Comparison of ENCODE assay signal across 24 cellular contexts in the genomic region with DNA sequence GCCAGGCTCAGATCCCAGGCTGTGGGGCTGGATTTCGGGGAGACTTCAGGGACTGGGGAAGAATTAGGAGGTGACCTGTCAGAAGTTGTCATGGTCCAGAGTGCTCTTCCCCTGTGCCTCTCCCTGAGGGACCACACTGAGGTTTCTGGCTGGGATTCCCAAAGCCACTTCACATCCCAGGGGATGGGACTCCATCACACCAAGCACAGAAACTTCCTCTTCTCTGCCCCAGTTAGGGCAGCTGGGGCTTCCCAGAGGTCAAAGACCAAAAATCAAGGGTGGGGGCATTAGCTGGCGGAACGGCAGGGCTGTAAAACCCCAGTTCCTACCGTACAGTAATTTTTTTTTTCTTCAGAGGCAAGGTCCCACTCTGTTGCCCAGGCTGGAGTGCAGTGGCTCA. TPM values are rescaled to one million over a fixed set of nuclear protein-coding genes. Genes with fewer than 3 reads are reported as not detected.
DNase-seq lines count a peak whose midpoint lies in the region; ATAC-seq and TF ChIP-seq lines count a peak whose summit lies in the region.
"Had no signal": no experiment of that assay in that cellular context is flagged by ENCODE, and none has a peak within 500 bp of the region (broad histone marks: within the 10 kb centered on the region; RNA-seq: fewer than 3 reads in every experiment).

No MANE protein-coding gene starts in this region.

- H3K4me1 Mint-ChIP-seq in CD8-positive, alpha-beta T cell (ENCODE audit: low read depth): peaks cover 10% of the 10 kb centered on the region
- H3K4me1 Mint-ChIP-seq in activated B cell treated with CpG ODN at 0.5 μM for 24 hours: peaks cover 60% of the 10 kb centered on the region
- peaks cover 25 to 55% of the 10 kb centered on the region in 2 donors for H3K4me1 Mint-ChIP-seq in stimulated activated naive B cell treated with anti-CD40 and anti-IgM and Interleukin-4, amounts not matched to agents 10 μg/mL and 1 μg/mL and 100 μg/mL, for 72 hours
- peaks cover 0 to 5% of the 10 kb centered on the region in 2 donors for H3K4me1 Mint-ChIP-seq in effector memory CD8-positive, alpha-beta T cell (ENCODE audit: low read depth in 2 of 2)

- no peak overlapping the region for H3K4me3 ChIP-seq in CD8-positive, alpha-beta T cell (ENCODE audit: low read depth, low read length)
- H3K4me3 ChIP-seq: A549, Peyer's patch had no signal

- H3K4me3 Mint-ChIP-seq in CD8-positive, alpha-beta T cell: no peak overlapping the region
- peak overlapping the region; percentile 60 for H3K4me3 Mint-ChIP-seq in activated B cell treated with CpG ODN at 0.5 μM for 24 hours
- no peak overlapping the region for H3K4me3 Mint-ChIP-seq in stimulated activated naive B cell treated with anti-CD40 and anti-IgM and Interleukin-4, amounts not matched to agents 10 μg/mL and 1 μg/mL and 100 μg/mL, for 72 hours
- no peak overlapping the region for H3K4me3 Mint-ChIP-seq in effector memory CD8-positive, alpha-beta T cell
- H3K4me3 Mint-ChIP-seq: CD4-positive, alpha-beta T cell; T-cell had no signal

- H3K9me3 Mint-ChIP-seq in CD8-positive, alpha-beta T cell: no peaks in the 10 kb centered on the region
- H3K9me3 Mint-ChIP-seq in activated B cell treated with CpG ODN at 0.5 μM for 24 hours: no peaks in the 10 kb centered on the region
- H3K9me3 Mint-ChIP-seq in stimulated activated naive B cell treated with anti-CD40 and anti-IgM and Interleukin-4, amounts not matched to agents 10 μg/mL and 1 μg/mL and 100 μg/mL, for 72 hours: peaks cover 0 to 2% of the 10 kb centered on the region in 2 donors
- H3K9me3 Mint-ChIP-seq in effector memory CD8-positive, alpha-beta T cell: no peaks in the 10 kb centered on the region
- no peaks in the 10 kb centered on the region for H3K9me3 Mint-ChIP-seq in activated naive CD4-positive, alpha-beta T cell treated with anti-CD3 and anti-CD28 coated beads, Interleukin-2, amount 50 U/mL, for 72 hours
- H3K9me3 Mint-ChIP-seq: CD4-positive, alpha-beta T cell; T-cell had no signal

- H3K9me3 ChIP-seq in CD8-positive, alpha-beta T cell (ENCODE audit: low read length): no peaks in the 10 kb centered on the region
- H3K9me3 ChIP-seq: A549, BE2C, Caco-2, Peyer's patch had no signal

- no peaks in the 10 kb centered on the region for H3K36me3 Mint-ChIP-seq in CD8-positive, alpha-beta T cell
- H3K36me3 Mint-ChIP-seq in activated B cell treated with CpG ODN at 0.5 μM for 24 hours (ENCODE audit: low read depth): peaks cover 36% of the 10 kb centered on the region
- peaks cover 48 to 60% of the 10 kb centered on the region in 2 donors for H3K36me3 Mint-ChIP-seq in stimulated activated naive B cell treated with anti-CD40 and anti-IgM and Interleukin-4, amounts not matched to agents 10 μg/mL and 1 μg/mL and 100 μg/mL, for 72 hours
- peaks cover 8% of the 10 kb centered on the region for H3K36me3 Mint-ChIP-seq in effector memory CD8-positive, alpha-beta T cell (ENCODE audit: insufficient read depth)
- no peaks in the 10 kb centered on the region for H3K36me3 Mint-ChIP-seq in activated naive CD4-positive, alpha-beta T cell treated with anti-CD3 and anti-CD28 coated beads, Interleukin-2, amount 50 U/mL, for 72 hours
- H3K36me3 Mint-ChIP-seq: T-cell had no signal

- CTCF ChIA-PET in CD8-positive, alpha-beta T cell (lab: Charles Lee): no interaction called here
- CTCF ChIA-PET in activated B cell treated with CpG ODN at 0.5 μM for 24 hours (lab: Charles Lee): interaction anchor here (0.8 to 1.6 kb wide), 2 partner anchors 11 to 57 kb away, joined by 3 to 4 read pairs; no protein-coding TSS in a partner anchor

- intact Hi-C loops in CD8-positive, alpha-beta T cell (cut with DNase I, micrococcal nuclease): loop anchor here in 1 of 2 experiments (5.0 kb wide), 1 partner anchor 78 kb away; no protein-coding TSS in a partner anchor
- intact Hi-C loops in activated B cell treated with CpG ODN at 0.5 μM for 24 hours (cut with micrococcal nuclease): loop anchor here (1.0 kb wide), 2 partner anchors 8 to 13 kb away; partner anchors contain the start of gene FCER2

- no peak overlapping the region for H3K27ac ChIP-seq in CD8-positive, alpha-beta T cell (ENCODE audit: low read depth, low read length)
- H3K27ac ChIP-seq: A549 had no signal

- POLR2A ChIA-PET in CD8-positive, alpha-beta T cell (lab: Charles Lee): no interaction called here
- POLR2A ChIA-PET in activated B cell treated with CpG ODN at 0.5 μM for 24 hours (lab: Charles Lee): interaction anchor here (0.6 to 4.1 kb wide), 9 partner anchors 9 to 503 kb away, joined by 3 to 25 read pairs (median 6); partner anchors contain the start of gene TRAPPC5

- no peak for TF ChIP-seq CTCF in CD8-positive, alpha-beta T cell (IDR thresholded peaks at IDR 0.05)
- no peak for TF ChIP-seq CTCF in activated B cell treated with CpG ODN at 0.5 μM for 24 hours (IDR thresholded peaks at IDR 0.05)

- H3K36me3 ChIP-seq in CD8-positive, alpha-beta T cell (ENCODE audit: insufficient read depth, low read length): no peaks in the 10 kb centered on the region
- H3K36me3 ChIP-seq: BE2C, Peyer's patch had no signal

- peak overlapping the region; percentile 32 for H3K27ac Mint-ChIP-seq in CD8-positive, alpha-beta T cell
- peak overlapping the region; percentile 86 for H3K27ac Mint-ChIP-seq in activated B cell treated with CpG ODN at 0.5 μM for 24 hours
- no peak overlapping the region for H3K27ac Mint-ChIP-seq in stimulated activated naive B cell treated with anti-CD40 and anti-IgM and Interleukin-4, amounts not matched to agents 10 μg/mL and 1 μg/mL and 100 μg/mL, for 72 hours
- no peak overlapping the region for H3K27ac Mint-ChIP-seq in effector memory CD8-positive, alpha-beta T cell
- no peak overlapping the region for H3K27ac Mint-ChIP-seq in activated naive CD4-positive, alpha-beta T cell treated with anti-CD3 and anti-CD28 coated beads, Interleukin-2, amount 50 U/mL, for 72 hours
- H3K27ac Mint-ChIP-seq: CD4-positive, alpha-beta T cell had no signal

- no peak for DNase-seq in CD8-positive, alpha-beta T cell
- DNase-seq in activated B cell treated with CpG ODN at 0.5 μM for 24 hours: peak; percentile 62
- peak; percentile 80 for DNase-seq in stimulated activated naive B cell treated with anti-CD40 and anti-IgM and Interleukin-4, amounts not matched to agents 10 μg/mL and 1 μg/mL and 100 μg/mL, for 72 hours
- no peak for DNase-seq in effector memory CD8-positive, alpha-beta T cell
- DNase-seq in activated naive CD4-positive, alpha-beta T cell treated with anti-CD3 and anti-CD28 coated beads, Interleukin-2, amount 50 U/mL, for 72 hours (ENCODE audit: low spot score in 2 of 2): no peak
- DNase-seq: BE2C; Caco-2; CD4-positive, alpha-beta T cell; DMS 273 treated with DMSO at 0.1 percent for 48 hours; DMS79 treated with DMSO at 0.1 percent for 48 hours; Kasumi-1; NCI-H1417; NCI-H187; NCI-H2107; NCI-H2227 treated with DMSO at 0.1 percent for 48 hours; NCI-H510A treated with DMSO at 0.1 percent for 48 hours; NCI-H748 treated with DMSO at 0.1 percent for 48 hours; Peyer's patch; T-cell had no signal

- peaks cover 4% of the 10 kb centered on the region for H3K4me1 ChIP-seq in CD8-positive, alpha-beta T cell (ENCODE audit: insufficient read depth, low read length)
- H3K4me1 ChIP-seq: A549, BE2C, Caco-2 had no signal

- no peak for ATAC-seq in CD8-positive, alpha-beta T cell
- ATAC-seq in HG02759 (IDR thresholded peaks at IDR 0.05; ENCODE audit: unreplicated experiment) (peak; percentile 27), activated B cell treated with CpG ODN at 0.5 μM for 24 hours (ENCODE audit: low read depth) (peak; percentile 81), HG02623 (IDR thresholded peaks at IDR 0.05; ENCODE audit: unreplicated experiment) (no peak)
- ATAC-seq in stimulated activated naive B cell treated with anti-CD40 and anti-IgM and Interleukin-4, amounts not matched to agents 10 μg/mL and 1 μg/mL and 100 μg/mL, for 72 hours (replicated peaks): peak; percentile 51 to 54
- no peak for ATAC-seq in effector memory CD8-positive, alpha-beta T cell (replicated peaks)
- no peak for ATAC-seq in activated naive CD4-positive, alpha-beta T cell treated with anti-CD3 and anti-CD28 coated beads, Interleukin-2, amount 50 U/mL, for 72 hours
- ATAC-seq: A549, T-cell had no signal

- H3K27me3 Mint-ChIP-seq in CD8-positive, alpha-beta T cell (ENCODE audit: low read depth): peaks cover 8% of the 10 kb centered on the region
- no peaks in the 10 kb centered on the region for H3K27me3 Mint-ChIP-seq in activated B cell treated with CpG ODN at 0.5 μM for 24 hours
- no peaks in the 10 kb centered on the region for H3K27me3 Mint-ChIP-seq in stimulated activated naive B cell treated with anti-CD40 and anti-IgM and Interleukin-4, amounts not matched to agents 10 μg/mL and 1 μg/mL and 100 μg/mL, for 72 hours
- peaks cover 21 to 32% of the 10 kb centered on the region in 2 donors for H3K27me3 Mint-ChIP-seq in effector memory CD8-positive, alpha-beta T cell

- H3K27me3 ChIP-seq in CD8-positive, alpha-beta T cell (ENCODE audit: insufficient read depth, low read length): no peaks in the 10 kb centered on the region
- H3K27me3 ChIP-seq: Peyer's patch had no signal

RNA-seq across cellular contexts. Expression of gene FCER2, which starts 7.4 kb away (rescaled TPM):
- 1 to 10 TPM; 2.3 to 3.9 TPM for total RNA-seq in CD8-positive, alpha-beta T cell
- total RNA-seq in activated B cell treated with CpG ODN at 0.5 μM for 24 hours: 191 and 193 TPM in 2 replicates
- total RNA-seq in activated naive CD4-positive, alpha-beta T cell treated with anti-CD3 and anti-CD28 coated beads, Interleukin-2, amount 50 U/mL, for 72 hours: under 1 TPM; 0.56 to 0.57 TPM
- total RNA-seq: Caco-2; CD4-positive, alpha-beta T cell; H4; MCF 10A had no signal

RNA-seq across cellular contexts. Expression of gene TRAPPC5, which starts 13.9 kb away (rescaled TPM):
- total RNA-seq in CD8-positive, alpha-beta T cell: 10 to 100 TPM; 32.4 to 39.5 TPM
- 110 and 123 TPM in 2 replicates for total RNA-seq in activated B cell treated with CpG ODN at 0.5 μM for 24 hours
- total RNA-seq in activated naive CD4-positive, alpha-beta T cell treated with anti-CD3 and anti-CD28 coated beads, Interleukin-2, amount 50 U/mL, for 72 hours: 10 to 100 TPM; 58.9 to 84.4 TPM

RNA-seq across cellular contexts. Expression of gene MCEMP1, which starts 17.6 kb away (rescaled TPM):
- total RNA-seq in CD8-positive, alpha-beta T cell: 1 to 10 TPM; 1.1 to 1.5 TPM
- not detected in 2 replicates for total RNA-seq in activated B cell treated with CpG ODN at 0.5 μM for 24 hours
- not detected for total RNA-seq in activated naive CD4-positive, alpha-beta T cell treated with anti-CD3 and anti-CD28 coated beads, Interleukin-2, amount 50 U/mL, for 72 hours
- total RNA-seq: Caco-2, H4, Peyer's patch had no signal

RNA-seq across cellular contexts. Expression of gene RETN, which starts 25.6 kb away (rescaled TPM):
- not detected for total RNA-seq in CD8-positive, alpha-beta T cell
- not detected in 2 replicates for total RNA-seq in activated B cell treated with CpG ODN at 0.5 μM for 24 hours
- total RNA-seq in activated naive CD4-positive, alpha-beta T cell treated with anti-CD3 and anti-CD28 coated beads, Interleukin-2, amount 50 U/mL, for 72 hours: not detected
- total RNA-seq: Caco-2; CD4-positive, alpha-beta T cell; H4; MCF 10A; Peyer's patch had no signal

RNA-seq across cellular contexts. Expression of gene CLEC4G, which starts 37.4 kb away (rescaled TPM):
- total RNA-seq in CD8-positive, alpha-beta T cell: not detected
- 0.55 and 0.78 TPM in 2 replicates for total RNA-seq in activated B cell treated with CpG ODN at 0.5 μM for 24 hours
- total RNA-seq in activated naive CD4-positive, alpha-beta T cell treated with anti-CD3 and anti-CD28 coated beads, Interleukin-2, amount 50 U/mL, for 72 hours: not detected
- total RNA-seq: Caco-2; CD4-positive, alpha-beta T cell; H4; MCF 10A; T-cell had no signal

Comparison
In these comparisons a context has a peak if more than half of its experiments do, and no peak if none do; other contexts are left out.
1. ATAC-seq: peak in HG02759 (single experiment), activated B cell treated with CpG ODN at 0.5 μM for 24 hours (single experiment) and stimulated activated naive B cell treated with anti-CD40 and anti-IgM and Interleukin-4, amounts not matched to agents 10 μg/mL and 1 μg/mL and 100 μg/mL, for 72 hours (2 of 2); none in CD8-positive, alpha-beta T cell (single experiment), effector memory CD8-positive, alpha-beta T cell (single experiment), activated naive CD4-positive, alpha-beta T cell treated with anti-CD3 and anti-CD28 coated beads, Interleukin-2, amount 50 U/mL, for 72 hours (0 of 2) and HG02623 (single experiment).
2. DNase-seq: peak in activated B cell treated with CpG ODN at 0.5 μM for 24 hours (single experiment) and stimulated activated naive B cell treated with anti-CD40 and anti-IgM and Interleukin-4, amounts not matched to agents 10 μg/mL and 1 μg/mL and 100 μg/mL, for 72 hours (single experiment); none in CD8-positive, alpha-beta T cell (0 of 7), effector memory CD8-positive, alpha-beta T cell (0 of 3) and activated naive CD4-positive, alpha-beta T cell treated with anti-CD3 and anti-CD28 coated beads, Interleukin-2, amount 50 U/mL, for 72 hours (0 of 2).
3. H3K27ac Mint-ChIP-seq: peak in CD8-positive, alpha-beta T cell (single experiment) and activated B cell treated with CpG ODN at 0.5 μM for 24 hours (single experiment); none in stimulated activated naive B cell treated with anti-CD40 and anti-IgM and Interleukin-4, amounts not matched to agents 10 μg/mL and 1 μg/mL and 100 μg/mL, for 72 hours (single experiment), effector memory CD8-positive, alpha-beta T cell (0 of 2) and activated naive CD4-positive, alpha-beta T cell treated with anti-CD3 and anti-CD28 coated beads, Interleukin-2, amount 50 U/mL, for 72 hours (0 of 2).
4. RNA of gene FCER2, which starts 7.4 kb away (total RNA-seq): 191 to 193 TPM in activated B cell treated with CpG ODN at 0.5 μM for 24 hours; 2.3 to 3.9 TPM in CD8-positive, alpha-beta T cell and 0.56 to 0.57 TPM in activated naive CD4-positive, alpha-beta T cell treated with anti-CD3 and anti-CD28 coated beads, Interleukin-2, amount 50 U/mL, for 72 hours; every median in the first group is over 10 times any median in the second.